Comparison of ENCODE assay signal across 8 cellular contexts in the genomic region with DNA sequence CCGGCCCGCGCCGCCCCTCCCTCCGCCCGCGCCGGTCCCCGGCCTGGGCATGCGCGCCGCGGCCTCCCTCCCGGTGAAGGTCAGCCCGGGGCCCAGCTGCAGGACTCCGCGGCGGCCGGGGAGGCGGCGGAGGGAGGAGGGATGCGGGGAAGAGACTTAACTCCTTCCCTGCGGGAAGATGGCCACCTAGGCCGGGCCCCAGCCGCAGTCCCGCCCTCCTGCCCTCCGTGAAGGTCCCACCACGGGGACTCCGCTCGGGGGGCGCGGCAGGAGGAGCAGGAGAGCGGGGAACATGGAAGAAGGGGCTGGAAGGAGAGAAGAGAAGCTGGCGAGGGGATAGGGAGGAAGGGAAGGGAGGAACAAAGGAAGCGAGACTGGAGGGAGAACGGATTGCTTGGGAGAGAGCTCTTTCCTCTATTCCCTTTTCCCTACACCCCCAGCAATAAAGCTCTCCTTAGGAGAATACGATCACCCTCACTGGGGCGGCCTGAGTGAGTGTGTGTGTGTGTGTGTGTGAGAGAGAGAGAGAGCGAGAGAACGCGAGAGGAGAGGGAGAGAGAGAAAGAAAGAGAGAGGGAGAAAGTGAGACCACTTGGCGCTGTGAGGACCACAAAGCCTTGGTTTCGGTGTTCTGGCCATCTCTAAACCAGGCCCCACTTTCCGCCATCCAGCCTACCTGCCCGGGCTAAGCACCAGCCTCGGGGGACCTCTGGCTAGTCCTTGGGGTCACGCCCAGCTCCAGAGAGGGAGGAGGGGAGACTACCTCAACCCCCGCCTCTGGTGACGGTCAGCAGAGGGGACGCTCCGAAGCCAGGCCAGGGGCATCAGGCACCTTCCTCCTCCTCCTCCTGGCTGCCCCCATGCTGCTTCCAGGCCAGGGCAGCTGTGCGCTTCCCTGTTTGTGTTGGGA. TPM values are rescaled to one million over a fixed set of nuclear protein-coding genes. Genes with fewer than 3 reads are reported as not detected.
A peak's percentile ranks its signal among the peaks of the same experiment; 100 is the strongest.
DNase-seq lines count a peak whose midpoint lies in the region; ATAC-seq and TF ChIP-seq lines count a peak whose summit lies in the region.

No MANE protein-coding gene starts in this region.

- H3K36me3 ChIP-seq in RWPE2 (ENCODE audit: low read depth) (no peaks in the 10 kb centered on the region), esophagus muscularis mucosa (no peaks in the 10 kb centered on the region), upper lobe of left lung (no peaks in the 10 kb centered on the region)

- peak; percentile 58 to 69 for DNase-seq in NCI-H2081 (lab: John Stamatoyannopoulos, UW)
- DNase-seq in NCI-H2081 treated with DMSO at 0.1 percent for 48 hours (lab: John Stamatoyannopoulos, UW): no peak
- peak; percentile 54 for DNase-seq in RWPE2 (ENCODE audit: low spot score)
- no peak for DNase-seq in esophagus muscularis mucosa (ENCODE audit: extremely low spot score)
- peak; percentile 52 for DNase-seq in mucosa of gallbladder (ENCODE audit: low spot score)
- peak in 1 of 2 donors; percentile 94 for DNase-seq in upper lobe of left lung
- no peak for DNase-seq in erythroblast (lab: John Stamatoyannopoulos, UW)

- TF ChIP-seq CTCF in RWPE2 (IDR thresholded peaks at IDR 0.05; ENCODE audit: poor library complexity, severe bottlenecking) (no peak), esophagus muscularis mucosa (IDR thresholded peaks at IDR 0.05) (no peak), upper lobe of left lung (IDR thresholded peaks at IDR 0.05) (no peak)

- H3K27ac ChIP-seq in RWPE2 (ENCODE audit: poor library complexity, severe bottlenecking) (no peak overlapping the region), esophagus muscularis mucosa (replicated peaks in 1 of 4) (peak overlapping the region; percentile 91 to 97 (median 94)), upper lobe of left lung (peak overlapping the region; percentile 52 to 87 (median 82))

- H3K4me1 ChIP-seq in RWPE2 (ENCODE audit: insufficient read depth, poor library complexity, severe bottlenecking) (no peaks in the 10 kb centered on the region), esophagus muscularis mucosa (peaks cover 54 to 58% (median 56%) of the 10 kb centered on the region in 4 donors), upper lobe of left lung (peaks cover 29 to 55% (median 41%) of the 10 kb centered on the region in 4 donors)

- 6% methylated on average over 23 of the region's 52 CpGs for WGBS in esophagus muscularis mucosa
- 15 to 18% methylated on average over 30 to 40 of the region's 52 CpGs for WGBS in upper lobe of left lung, 2 donors

- intact Hi-C loops in esophagus muscularis mucosa (cut with DNase I): no loop called here

- ATAC-seq in RWPE2 (ENCODE audit: low read depth) (peak; percentile 42), upper lobe of left lung (ENCODE audit: low FRiP score in 2 of 2) (peak; percentile 32 to 71), HG02870 (IDR thresholded peaks at IDR 0.05; ENCODE audit: unreplicated experiment) (no peak)

- no peak for TF ChIP-seq EP300 in esophagus muscularis mucosa (IDR thresholded peaks at IDR 0.05)
- no peak for TF ChIP-seq EP300 in upper lobe of left lung (IDR thresholded peaks at IDR 0.05)

- H3K4me3 ChIP-seq in RWPE2 (ENCODE audit: severe bottlenecking): peak overlapping the region; percentile 47
- H3K4me3 ChIP-seq in esophagus muscularis mucosa: peak overlapping the region; percentile 69 to 72 (median 70)
- peak overlapping the region; percentile 43 to 65 (median 59) for H3K4me3 ChIP-seq in upper lobe of left lung

- TF ChIP-seq POLR2A in esophagus muscularis mucosa (IDR thresholded peaks at IDR 0.05; ENCODE audit: low read depth): no peak
- TF ChIP-seq POLR2A in upper lobe of left lung (IDR thresholded peaks at IDR 0.05): peak in 1 of 4 donors; percentile 23
- no peak for TF ChIP-seq POLR2A in erythroblast (IDR thresholded peaks at IDR 0.05; ENCODE audit: low read length)

- H3K9me3 ChIP-seq in RWPE2 (ENCODE audit: severe bottlenecking) (no peaks in the 10 kb centered on the region), esophagus muscularis mucosa (no peaks in the 10 kb centered on the region), upper lobe of left lung (no peaks in the 10 kb centered on the region)

- no peaks in the 10 kb centered on the region for H3K27me3 ChIP-seq in RWPE2 (ENCODE audit: insufficient read depth, poor library complexity, severe bottlenecking)
- no peaks in the 10 kb centered on the region for H3K27me3 ChIP-seq in esophagus muscularis mucosa
- no peaks in the 10 kb centered on the region for H3K27me3 ChIP-seq in upper lobe of left lung

RNA-seq across cellular contexts. Expression of a gene that starts 3.7 kb away (rescaled TPM):
- total RNA-seq in esophagus muscularis mucosa (10 to 100 TPM; 25.3 to 43.4 (median 40.6) TPM), mucosa of gallbladder (56.3 TPM), upper lobe of left lung (10 to 100 TPM; 32.8 to 63.9 (median 40.8) TPM)

RNA-seq across cellular contexts. Expression of a gene that starts 19.9 kb away (rescaled TPM):
- 10 to 100 TPM; 23.7 to 39.4 (median 26.8) TPM for total RNA-seq in esophagus muscularis mucosa
- total RNA-seq in mucosa of gallbladder: 52.3 TPM
- 10 to 100 TPM; 34.4 to 69.1 (median 47.4) TPM for total RNA-seq in upper lobe of left lung

RNA-seq across cellular contexts. Expression of a gene that starts 25.2 kb away (rescaled TPM):
- 10 to 100 TPM; 33.8 to 53.2 (median 39.0) TPM for total RNA-seq in esophagus muscularis mucosa
- total RNA-seq in mucosa of gallbladder: 25.3 TPM
- total RNA-seq in upper lobe of left lung: 10 to 100 TPM; 19.8 to 48.2 (median 28.6) TPM

RNA-seq across cellular contexts. Expression of a gene that starts 41.9 kb away (rescaled TPM):
- total RNA-seq in esophagus muscularis mucosa (not detected), mucosa of gallbladder (not detected), upper lobe of left lung (not detected)

Comparison
In these comparisons a context has a peak if more than half of its experiments do, and no peak if none do; other contexts are left out.
1. DNase-seq: peak in NCI-H2081 (2 of 2), RWPE2 (single experiment) and mucosa of gallbladder (single experiment); none in NCI-H2081 treated with DMSO at 0.1 percent for 48 hours (single experiment), esophagus muscularis mucosa (single experiment) and erythroblast (0 of 2).
2. Peak in every context shown above with its lines, with median percentiles within 50 percentile points of each other: H3K4me3 ChIP-seq.